In genomic region chr1:118914379-118915161, GRCh38 we compare ENCODE assay signal across 1 cellular context.
TF ChIP-seq lines count a peak whose summit lies in the region.

No MANE protein-coding gene starts in this region.

TF ChIP-seq in HepG2, 621 proteins besides CTCF, POLR2A, EP300 and RAD21 (continued from another document and continues in another):
- TF ChIP-seq, protein P1, sequence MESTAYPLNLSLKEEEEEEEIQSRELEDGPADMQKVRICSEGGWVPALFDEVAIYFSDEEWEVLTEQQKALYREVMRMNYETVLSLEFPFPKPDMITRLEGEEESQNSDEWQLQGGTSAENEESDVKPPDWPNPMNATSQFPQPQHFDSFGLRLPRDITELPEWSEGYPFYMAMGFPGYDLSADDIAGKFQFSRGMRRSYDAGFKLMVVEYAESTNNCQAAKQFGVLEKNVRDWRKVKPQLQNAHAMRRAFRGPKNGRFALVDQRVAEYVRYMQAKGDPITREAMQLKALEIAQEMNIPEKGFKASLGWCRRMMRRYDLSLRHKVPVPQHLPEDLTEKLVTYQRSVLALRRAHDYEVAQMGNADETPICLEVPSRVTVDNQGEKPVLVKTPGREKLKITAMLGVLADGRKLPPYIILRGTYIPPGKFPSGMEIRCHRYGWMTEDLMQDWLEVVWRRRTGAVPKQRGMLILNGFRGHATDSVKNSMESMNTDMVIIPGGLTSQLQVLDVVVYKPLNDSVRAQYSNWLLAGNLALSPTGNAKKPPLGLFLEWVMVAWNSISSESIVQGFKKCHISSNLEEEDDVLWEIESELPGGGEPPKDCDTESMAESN (CRISPR knock-in tag; conservative IDR thresholded peaks at IDR 0.05), result no peak
- TF ChIP-seq SETDB1 (CRISPR knock-in tag; IDR thresholded peaks at IDR 0.05; ENCODE audit: borderline replicate concordance) (0 out of 2 replicates have a peak, but pooled peaks have one; percentile 27), ZNF253 (CRISPR knock-in tag; IDR thresholded peaks at IDR 0.05; ENCODE audit: borderline replicate concordance) (no peak), CEBPB (IDR thresholded peaks at IDR 0.05; ENCODE audit: borderline replicate concordance, low read depth, low read length) (peak; percentile 31; the same call in 1 of the 2 replicates), CC2D1A (CRISPR knock-in tag; IDR thresholded peaks at IDR 0.05) (no peak), CBX1 (IDR thresholded peaks at IDR 0.05; ENCODE audit: low read depth) (no peak), MAFG (CRISPR knock-in tag; IDR thresholded peaks at IDR 0.05) (no peak), HNRNPL (IDR thresholded peaks at IDR 0.05; ENCODE audit: low read depth, low read length) (no peak), ETS1 (CRISPR knock-in tag; IDR thresholded peaks at IDR 0.05) (no peak), HCFC1 (IDR thresholded peaks at IDR 0.05; ENCODE audit: low read depth, low read length) (no peak), ZNF607 (CRISPR knock-in tag; IDR thresholded peaks at IDR 0.05; ENCODE audit: borderline replicate concordance) (0 out of 2 replicates have a peak, but pooled peaks have one; percentile 34), HNRNPK (IDR thresholded peaks at IDR 0.05; ENCODE audit: low read depth, low read length, poor library complexity, severe bottlenecking) (no peak), ATF5 (CRISPR knock-in tag; IDR thresholded peaks at IDR 0.05; ENCODE audit: low read depth) (no peak), MXD4 (CRISPR knock-in tag; IDR thresholded peaks at IDR 0.05) (no peak), ZNF280B (CRISPR knock-in tag; IDR thresholded peaks at IDR 0.05; ENCODE audit: borderline replicate concordance) (no peak), GFI1 (CRISPR knock-in tag; IDR thresholded peaks at IDR 0.05; ENCODE audit: borderline replicate concordance) (no peak), NONO (IDR thresholded peaks at IDR 0.05) (no peak), NONO (CRISPR knock-in tag; conservative IDR thresholded peaks at IDR 0.05) (no peak; the same call in 1 of the 2 replicates), HNRNPUL1 (IDR thresholded peaks at IDR 0.05; ENCODE audit: low read depth, low read length) (peak; percentile 87), TCF7L2 (IDR thresholded peaks at IDR 0.05; ENCODE audit: low read depth, low read length) (no peak), BHLHE40 (IDR thresholded peaks at IDR 0.05; ENCODE audit: low read length) (peak; percentile 56; the same call in 1 of the 2 replicates), MAFF (IDR thresholded peaks at IDR 0.05; ENCODE audit: low read depth, low read length) (peak; percentile 53), MAX (IDR thresholded peaks at IDR 0.05) (no peak), ZNF644 (CRISPR knock-in tag; IDR thresholded peaks at IDR 0.05; ENCODE audit: low read depth) (peak; percentile 88), TRIM22 (IDR thresholded peaks at IDR 0.05) (no peak), ZFP36L2 (CRISPR knock-in tag; IDR thresholded peaks at IDR 0.05) (no peak), KLF12 (CRISPR knock-in tag; IDR thresholded peaks at IDR 0.05; ENCODE audit: borderline replicate concordance) (no peak), HNF4A (CRISPR knock-in tag; IDR thresholded peaks at IDR 0.05) (peak; percentile 58; the same call in 1 of the 2 replicates), ZNF766 (CRISPR knock-in tag; IDR thresholded peaks at IDR 0.05; ENCODE audit: borderline replicate concordance) (no peak), ZSCAN9 (CRISPR knock-in tag; IDR thresholded peaks at IDR 0.05; ENCODE audit: borderline replicate concordance) (no peak), SNAI1 (CRISPR knock-in tag; IDR thresholded peaks at IDR 0.05; ENCODE audit: borderline replicate concordance) (no peak), STAG1 (CRISPR knock-in tag; IDR thresholded peaks at IDR 0.05) (no peak), CCAR2 (optimal IDR thresholded peaks at IDR 0.05; ENCODE audit: low read depth, low read length) (no peak), CBX2 (IDR thresholded peaks at IDR 0.05; ENCODE audit: low read depth, low read length) (no peak), CBX2 (CRISPR knock-in tag; IDR thresholded peaks at IDR 0.05; ENCODE audit: low read depth) (no peak), ZNF891 (CRISPR knock-in tag; IDR thresholded peaks at IDR 0.05) (no peak), TFDP1 (CRISPR knock-in tag; IDR thresholded peaks at IDR 0.05; ENCODE audit: borderline replicate concordance) (no peak), ZSCAN31 (CRISPR knock-in tag; IDR thresholded peaks at IDR 0.05; ENCODE audit: low read depth) (no peak), ATF7 (IDR thresholded peaks at IDR 0.05) (no peak), ATF7 (CRISPR knock-in tag; IDR thresholded peaks at IDR 0.05) (no peak), ZNF362 (CRISPR knock-in tag; IDR thresholded peaks at IDR 0.05; ENCODE audit: borderline replicate concordance) (no peak; the same call in 1 of the 2 replicates), ZNF691 (CRISPR knock-in tag; IDR thresholded peaks at IDR 0.05; ENCODE audit: borderline replicate concordance, low read depth) (no peak), ZMAT5 (CRISPR knock-in tag; IDR thresholded peaks at IDR 0.05; ENCODE audit: borderline replicate concordance, low read depth) (no peak)
- TF ChIP-seq, protein P2, sequence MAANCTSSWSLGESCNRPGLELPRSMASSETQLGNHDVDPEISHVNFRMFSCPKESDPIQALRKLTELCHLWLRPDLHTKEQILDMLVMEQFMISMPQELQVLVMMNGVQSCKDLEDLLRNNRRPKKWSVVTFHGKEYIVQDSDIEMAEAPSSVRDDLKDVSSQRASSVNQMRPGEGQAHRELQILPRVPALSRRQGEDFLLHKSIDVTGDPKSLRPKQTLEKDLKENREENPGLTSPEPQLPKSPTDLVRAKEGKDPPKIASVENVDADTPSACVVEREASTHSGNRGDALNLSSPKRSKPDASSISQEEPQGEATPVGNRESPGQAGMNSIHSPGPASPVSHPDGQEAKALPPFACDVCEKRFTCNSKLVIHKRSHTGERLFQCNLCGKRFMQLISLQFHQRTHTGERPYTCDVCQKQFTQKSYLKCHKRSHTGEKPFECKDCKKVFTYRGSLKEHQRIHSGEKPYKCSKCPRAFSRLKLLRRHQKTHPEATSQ (CRISPR knock-in tag; IDR thresholded peaks at IDR 0.05; ENCODE audit: borderline replicate concordance), result no peak
- TF ChIP-seq, protein P3, sequence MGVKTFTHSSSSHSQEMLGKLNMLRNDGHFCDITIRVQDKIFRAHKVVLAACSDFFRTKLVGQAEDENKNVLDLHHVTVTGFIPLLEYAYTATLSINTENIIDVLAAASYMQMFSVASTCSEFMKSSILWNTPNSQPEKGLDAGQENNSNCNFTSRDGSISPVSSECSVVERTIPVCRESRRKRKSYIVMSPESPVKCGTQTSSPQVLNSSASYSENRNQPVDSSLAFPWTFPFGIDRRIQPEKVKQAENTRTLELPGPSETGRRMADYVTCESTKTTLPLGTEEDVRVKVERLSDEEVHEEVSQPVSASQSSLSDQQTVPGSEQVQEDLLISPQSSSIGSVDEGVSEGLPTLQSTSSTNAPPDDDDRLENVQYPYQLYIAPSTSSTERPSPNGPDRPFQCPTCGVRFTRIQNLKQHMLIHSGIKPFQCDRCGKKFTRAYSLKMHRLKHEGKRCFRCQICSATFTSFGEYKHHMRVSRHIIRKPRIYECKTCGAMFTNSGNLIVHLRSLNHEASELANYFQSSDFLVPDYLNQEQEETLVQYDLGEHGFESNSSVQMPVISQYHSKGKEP (CRISPR knock-in tag; IDR thresholded peaks at IDR 0.05), result no peak
